In genomic region chr1:93846151-93846928, GRCh38 we compare ENCODE assay signal across 8 cellular contexts. TPM values are rescaled to one million over a fixed set of nuclear protein-coding genes. Genes with fewer than 3 reads are reported as not detected.
DNase-seq lines count a peak whose midpoint lies in the region; ATAC-seq, FAIRE-seq and TF ChIP-seq lines count a peak whose summit lies in the region.

No MANE protein-coding gene starts in this region.

- peaks cover 13% of the 10 kb centered on the region for H3K4me1 ChIP-seq in OCI-LY3 (ENCODE audit: low read length)
- peaks cover 9 to 18% of the 10 kb centered on the region in 2 donors for H3K4me1 ChIP-seq in mucosa of rectum (ENCODE audit: control insufficient read depth in 2 of 2, insufficient read depth in 2 of 2, low read length in 2 of 2)

- peak overlapping the region; percentile 81 for H3K27ac ChIP-seq in OCI-LY3 (ENCODE audit: low read length)
- peak overlapping the region; percentile 95 to 96 for H3K27ac ChIP-seq in mucosa of rectum (ENCODE audit: low read depth in 2 of 2, low read length in 2 of 2)

- peak overlapping the region; percentile 89 for H3K4me2 ChIP-seq in OCI-LY3 (ENCODE audit: low read length)

- no peaks in the 10 kb centered on the region for H3K79me2 ChIP-seq in OCI-LY3 (ENCODE audit: low read length)

- peak; percentile 42 for ATAC-seq in GM21360 (IDR thresholded peaks at IDR 0.05; ENCODE audit: unreplicated experiment)

- TF ChIP-seq CTCF in D721Med (IDR thresholded peaks at IDR 0.05; ENCODE audit: insufficient read depth, missing control alignments) (peak; percentile 8), OCI-LY3 (IDR thresholded peaks at IDR 0.05; ENCODE audit: low read depth, low read length) (0 out of 2 replicates have a peak, but pooled peaks have one; percentile 15)

- H3K9me3 ChIP-seq in OCI-LY3 (ENCODE audit: insufficient read depth, low read length) = no peaks in the 10 kb centered on the region
- peaks cover 0 to 3% of the 10 kb centered on the region in 2 donors for H3K9me3 ChIP-seq in mucosa of rectum (ENCODE audit: control insufficient read depth in 2 of 2, low read length in 2 of 2)

- peak; percentile 28 for TF ChIP-seq POLR2A in erythroblast (IDR thresholded peaks at IDR 0.05; ENCODE audit: low read length)

- H3K9ac ChIP-seq in OCI-LY3 (ENCODE audit: low read length) (peak overlapping the region; percentile 87), mucosa of rectum (ENCODE audit: low read depth in 1 of 2, low read length in 2 of 2) (peak overlapping the region; percentile 93 to 96)

- no peak for FAIRE-seq in D721Med (lab: Jason Lieb, UNC)

- peak; percentile 50 for DNase-seq in D721Med (ENCODE audit: insufficient read length, low spot score)
- peak; percentile 91 for DNase-seq in HT1080 (ENCODE audit: low read depth)
- peak; percentile 87 for DNase-seq in activated T-cell treated with anti-CD3 and anti-CD28 coated beads, Interleukin-2, amount 50 U/mL, for 1 hour
- DNase-seq in erythroblast (lab: John Stamatoyannopoulos, UW) = peak; percentile 85 to 87
- DNase-seq in stimulated activated CD8-positive, alpha-beta memory T cell treated with anti-CD3 and anti-CD28 coated beads, Interleukin-4, amount 100 ng/mL, for 4 hours (ENCODE audit: low read depth in 2 of 2, low spot score in 1 of 2) = peak; percentile 63 to 70

- H3K36me3 ChIP-seq in OCI-LY3 (replicated peaks; ENCODE audit: low read depth, low read length) = no peaks in the 10 kb centered on the region
- no peaks in the 10 kb centered on the region for H3K36me3 ChIP-seq in mucosa of rectum (ENCODE audit: control insufficient read depth in 2 of 2, insufficient read depth in 2 of 2, low read length in 2 of 2)

- H4K20me1 ChIP-seq in OCI-LY3 (ENCODE audit: insufficient read depth, low read length) = no peaks in the 10 kb centered on the region

- H2AFZ ChIP-seq in OCI-LY3 (ENCODE audit: low read depth, low read length) = peak overlapping the region; percentile 91

- H3K4me3 ChIP-seq in OCI-LY3 (ENCODE audit: low read length) (peak overlapping the region; percentile 95), mucosa of rectum (ENCODE audit: low read length in 2 of 2) (peak overlapping the region; percentile 89 to 99)

- no peaks in the 10 kb centered on the region for H3K27me3 ChIP-seq in OCI-LY3 (ENCODE audit: low read depth, low read length)
- H3K27me3 ChIP-seq in mucosa of rectum (ENCODE audit: control insufficient read depth in 2 of 2, insufficient read depth in 2 of 2, low read length in 2 of 2) = no peaks in the 10 kb centered on the region

RNA-seq across cellular contexts. Expression of gene DNTTIP2, which starts 32.7 kb away (rescaled TPM):
- 55.8 and 63.7 TPM in 2 replicates for total RNA-seq in HT1080 (2014; rRNA removed; shearing (Covaris generic))
- polyA plus RNA-seq in HT1080 (2015; cell fraction: cytosol; rRNA removed) = 33.6 and 34.5 TPM in 2 replicates
- polyA plus RNA-seq in HT1080 (2015; cell fraction: nucleus; rRNA removed) = 85.7 and 100 TPM in 2 replicates

Comparison
In these comparisons a context has a peak if more than half of its experiments do, and no peak if none do; other contexts are left out.
1. Peak in every context shown above with its lines: DNase-seq, ATAC-seq, H3K4me3 ChIP-seq and H3K27ac ChIP-seq.